ENCODE assay signal across 12 cellular contexts in the genomic region with DNA sequence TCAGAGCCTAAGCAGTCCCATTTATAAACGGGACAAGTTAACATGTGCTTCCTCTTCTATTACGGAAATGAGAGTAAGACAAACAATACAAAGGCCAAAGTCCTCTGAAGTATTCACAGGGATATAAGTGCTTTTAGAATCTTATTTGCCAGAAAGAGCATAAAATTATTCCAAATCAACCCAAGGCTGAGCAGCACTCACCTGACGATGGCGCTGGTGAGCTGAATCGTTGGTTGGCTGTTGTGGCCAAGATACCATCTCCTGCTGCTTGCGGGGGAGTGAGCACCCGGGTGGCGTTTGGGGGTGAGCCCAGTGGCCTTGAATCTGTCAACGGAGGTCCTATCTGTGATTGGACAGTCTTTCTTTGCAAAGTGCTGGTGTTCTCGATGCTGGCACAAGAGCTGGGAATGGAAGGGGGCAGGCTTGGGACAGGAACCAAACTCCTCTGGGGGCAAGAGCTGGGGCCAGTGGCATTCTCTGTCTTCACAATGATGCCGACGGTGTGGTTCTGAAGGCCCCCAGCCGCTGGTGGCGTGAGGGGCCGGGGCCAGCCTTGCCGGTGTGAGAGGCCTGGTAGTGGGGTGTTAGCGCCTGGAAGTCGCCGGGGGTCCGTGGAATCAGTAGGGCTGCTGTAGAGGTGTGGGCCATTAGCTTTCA. TPM values are rescaled to one million over a fixed set of nuclear protein-coding genes. Genes with fewer than 3 reads are reported as not detected.
DNase-seq lines count a peak whose midpoint lies in the region; ATAC-seq, FAIRE-seq and TF ChIP-seq lines count a peak whose summit lies in the region.
"Had no signal": no experiment of that assay in that cellular context is flagged by ENCODE, and none has a peak within 500 bp of the region (broad histone marks: within the 10 kb centered on the region; RNA-seq: fewer than 3 reads in every experiment).

No MANE protein-coding gene starts in this region.

- TF ChIP-seq POLR2A in A549 (IDR thresholded peaks at IDR 0.05; ENCODE audit: low read length) (no peak), HepG2 (IDR thresholded peaks at IDR 0.05; ENCODE audit: insufficient read depth in 1 of 2, low read depth in 2 of 2, low read length in 2 of 2) (no peak)

- H3K4me1 ChIP-seq in A549, result peaks cover 15% of the 10 kb centered on the region
- H3K4me1 ChIP-seq in GM23248 (ENCODE audit: insufficient read depth), result peaks cover 11% of the 10 kb centered on the region
- peaks cover 59% of the 10 kb centered on the region for H3K4me1 ChIP-seq in HepG2 (ENCODE audit: insufficient read depth, low read length)

- peak overlapping the region; percentile 58 for H3K27ac Mint-ChIP-seq in activated T-helper 17 cell treated with anti-CD3 and anti-CD28 coated beads, Interleukin-2, amount 50 U/mL, for 72 hours
- H3K27ac Mint-ChIP-seq: activated naive CD4-positive, alpha-beta T cell treated with anti-CD3 and anti-CD28 coated beads, Interleukin-2, amount 50 U/mL, for 24 hours; nephron had no signal

- POLR2A ChIA-PET in A549 (lab: Yijun Ruan, JAX), result interaction anchor here (0.6 kb wide), 1 partner anchor 11 kb away, joined by 5 read pairs; no protein-coding TSS in a partner anchor
- POLR2A ChIA-PET in HepG2 (lab: Yijun Ruan, JAX), result interaction anchor here (1.0 kb wide), 1 partner anchor 11 kb away, joined by 3 read pairs; no protein-coding TSS in a partner anchor

- H3K9me3 Mint-ChIP-seq in activated T-helper 17 cell treated with anti-CD3 and anti-CD28 coated beads, Interleukin-2, amount 50 U/mL, for 72 hours, result peaks cover 5% of the 10 kb centered on the region
- H3K9me3 Mint-ChIP-seq: activated naive CD4-positive, alpha-beta T cell treated with anti-CD3 and anti-CD28 coated beads, Interleukin-2, amount 50 U/mL, for 24 hours; nephron had no signal

- H3K4me2 ChIP-seq in A549, result no peak overlapping the region
- H3K4me2 ChIP-seq in GM23248 (ENCODE audit: unreplicated experiment), result no peak overlapping the region
- no peak overlapping the region for H3K4me2 ChIP-seq in HepG2 (ENCODE audit: low read depth, low read length)

- H3K79me2 ChIP-seq in GM23248 (ENCODE audit: insufficient read depth) (peaks cover 15% of the 10 kb centered on the region), HepG2 (ENCODE audit: insufficient read depth, low read length) (no peaks in the 10 kb centered on the region)

- H3K9ac ChIP-seq in GM23248, result no peak overlapping the region
- no peak overlapping the region for H3K9ac ChIP-seq in HepG2 (ENCODE audit: insufficient read depth, low read depth, low read length)

- H3K27me3 ChIP-seq in GM23248 (replicated peaks; ENCODE audit: insufficient read depth) (no peaks in the 10 kb centered on the region), HepG2 (ENCODE audit: control insufficient read depth in 1 of 2, insufficient read depth in 2 of 2, low read length in 2 of 2) (no peaks in the 10 kb centered on the region)

- H3K9me2 ChIP-seq in GM23248 (ENCODE audit: insufficient read depth), result no peaks in the 10 kb centered on the region

- H2AFZ ChIP-seq in GM23248 (no peak overlapping the region), HepG2 (ENCODE audit: low read length) (no peak overlapping the region)

- intact Hi-C loops in HepG2 (cut with micrococcal nuclease; ENCODE audit: unreplicated experiment), result no loop called here

- H3K36me3 Mint-ChIP-seq in activated T-helper 17 cell treated with anti-CD3 and anti-CD28 coated beads, Interleukin-2, amount 50 U/mL, for 72 hours (ENCODE audit: low read depth), result peaks cover 100% of the 10 kb centered on the region

- H3F3A ChIP-seq in GM23248 (ENCODE audit: insufficient read depth), result peaks cover 20% of the 10 kb centered on the region

- peak; percentile 28 for FAIRE-seq in A549 (lab: Jason Lieb, UNC)
- FAIRE-seq in HepG2 (lab: Jason Lieb, UNC), result no peak
- FAIRE-seq: frontal cortex had no signal

- TF ChIP-seq CTCF in A549 (IDR thresholded peaks at IDR 0.05) (peak; percentile 38; the same call in 2 of the 3 replicates), HepG2 (CRISPR knock-in tag; IDR thresholded peaks at IDR 0.05) (peak; percentile 44)

- no peaks in the 10 kb centered on the region for H4K20me1 ChIP-seq in GM23248 (ENCODE audit: insufficient read depth)
- peaks cover 4% of the 10 kb centered on the region; the same call in 1 of the 2 replicates for H4K20me1 ChIP-seq in HepG2 (ENCODE audit: insufficient read depth, low read length)

- peaks cover 10% of the 10 kb centered on the region for H3K4me1 Mint-ChIP-seq in activated T-helper 17 cell treated with anti-CD3 and anti-CD28 coated beads, Interleukin-2, amount 50 U/mL, for 72 hours

- H3K4me3 Mint-ChIP-seq in activated T-helper 17 cell treated with anti-CD3 and anti-CD28 coated beads, Interleukin-2, amount 50 U/mL, for 72 hours, result no peak overlapping the region
- H3K4me3 Mint-ChIP-seq: activated naive CD4-positive, alpha-beta T cell treated with anti-CD3 and anti-CD28 coated beads, Interleukin-2, amount 50 U/mL, for 24 hours; nephron had no signal

- ATAC-seq in A549, result peak in 1 of 2 experiments; percentile 65; a peak in 3 of 6 replicates
- no peak for ATAC-seq in activated T-helper 17 cell treated with anti-CD3 and anti-CD28 coated beads, Interleukin-2, amount 50 U/mL, for 72 hours (replicated peaks)
- ATAC-seq in HepG2, result no peak; the same call in 1 of the 3 replicates
- ATAC-seq in GM21576 (IDR thresholded peaks at IDR 0.05; ENCODE audit: unreplicated experiment), result no peak
- no peak for ATAC-seq in GM21515 (IDR thresholded peaks at IDR 0.05; ENCODE audit: unreplicated experiment)

- WGBS in A549 (ENCODE audit: missing lambda C conversion rate), result 74% methylated on average over 20 of the region's 20 CpGs
- WGBS in GM23248 (ENCODE audit: low coverage in 1 of 2, low lambda C conversion rate in 2 of 2, missing lambda C conversion rate in 2 of 2), 2 experiments, result 84 to 85% methylated on average over 19 to 20 of the region's 20 CpGs
- WGBS in HepG2 (ENCODE audit: low lambda C conversion rate), result 70% methylated on average over 13 of the region's 20 CpGs

- in situ Hi-C loops in GM23248 (cut with MboI) (no loop called here), HepG2 (cut with HindIII; ENCODE audit: extremely low pct_ligation_motif_present, low pct_unique_long_range_greater_than_20kb) (loop anchor here (5.0 kb wide), 1 partner anchor 35 kb away; no protein-coding TSS in a partner anchor)

- H3K27me3 Mint-ChIP-seq in activated T-helper 17 cell treated with anti-CD3 and anti-CD28 coated beads, Interleukin-2, amount 50 U/mL, for 72 hours, result no peaks in the 10 kb centered on the region
- H3K27me3 Mint-ChIP-seq: activated naive CD4-positive, alpha-beta T cell treated with anti-CD3 and anti-CD28 coated beads, Interleukin-2, amount 50 U/mL, for 24 hours had no signal

- H3K9me3 ChIP-seq in A549, result no peaks in the 10 kb centered on the region
- H3K9me3 ChIP-seq in GM23248 (ENCODE audit: low read depth), result no peaks in the 10 kb centered on the region
- H3K9me3 ChIP-seq in HepG2 (ENCODE audit: low read length), result no peaks in the 10 kb centered on the region

- CTCF ChIA-PET in A549 (lab: Yijun Ruan, JAX), result interaction anchor here (0.5 to 38.2 kb wide), 11 partner anchors 4 to 338 kb away, joined by 3 to 685 read pairs (median 5); a partner anchor contains a TSS
- CTCF ChIA-PET in HepG2 (lab: Yijun Ruan, JAX; ENCODE audit: low intra/inter-chr PET ratio, low total read pairs), result interaction anchor here (1.1 kb wide), 1 partner anchor 9 kb away, joined by 4 read pairs; a partner anchor contains a TSS

- no TSS peak for BruUV-seq in HepG2 (replicated peaks; lab: Mats Ljungman, UMichigan)

- TF ChIP-seq RAD21 in A549 (conservative IDR thresholded peaks at IDR 0.05 in 1 of 2, IDR thresholded peaks at IDR 0.05 in 1 of 2) (peak in 1 of 2 experiments; percentile 25; a peak in 1 of 5 replicates), HepG2 (CRISPR knock-in tag; IDR thresholded peaks at IDR 0.05) (no peak)

- H3K4me3 ChIP-seq in A549, result no peak overlapping the region
- H3K4me3 ChIP-seq in GM23248, result no peak overlapping the region
- no peak overlapping the region for H3K4me3 ChIP-seq in HepG2 (replicated peaks in 1 of 3; ENCODE audit: insufficient read depth in 1 of 3, low read depth in 2 of 3, low read length in 3 of 3)

- peaks cover 63% of the 10 kb centered on the region for H3K36me3 ChIP-seq in GM23248 (ENCODE audit: low read depth)
- H3K36me3 ChIP-seq in HepG2 (replicated peaks in 1 of 2; ENCODE audit: control insufficient read depth in 1 of 2, insufficient read depth in 2 of 2, low read length in 2 of 2), result peaks cover 39 to 83% of the 10 kb centered on the region in 2 experiments

- DNase-seq in A549 (ENCODE audit: low read depth in 1 of 2, low spot score in 1 of 2) (peak in 1 of 2 experiments; percentile 40), GM23248 (peak; percentile 40), HepG2 (ENCODE audit: low spot score) (no peak), NCI-H1417 (lab: John Stamatoyannopoulos, UW) (no peak), NCI-H446 treated with DMSO at 0.1 percent for 48 hours (lab: John Stamatoyannopoulos, UW) (no peak)
- DNase-seq: NCI-H1694 had no signal

- H3K27ac ChIP-seq in A549 (no peak overlapping the region), GM23248 (no peak overlapping the region), HepG2 (ENCODE audit: extremely low read length, insufficient read depth, low read length) (peak overlapping the region; percentile 14)

- no peak for TF ChIP-seq EP300 in A549 (IDR thresholded peaks at IDR 0.05)
- TF ChIP-seq EP300 in HepG2 (IDR thresholded peaks at IDR 0.05; ENCODE audit: low read depth in 2 of 2, low read length in 2 of 2), result no peak
- no peak for TF ChIP-seq EP300 in HepG2 (CRISPR knock-in tag; IDR thresholded peaks at IDR 0.05; ENCODE audit: borderline replicate concordance)

RNA-seq across cellular contexts. Expression of a gene that starts 9.5 kb away (rescaled TPM):
- polyA plus RNA-seq in A549 (2011; rRNA removed), result 7.0 and 7.3 TPM in 2 replicates
- 7.5 and 8.9 TPM in 2 replicates for polyA plus RNA-seq in A549 (2012; cell fraction: cytosol; rRNA removed)
- polyA plus RNA-seq in A549 (2012; cell fraction: nucleus; rRNA removed), result 9.4 and 9.9 TPM in 2 replicates
- polyA plus RNA-seq in A549 (2017; fragmentation: RNase III; extraction: RNeasy Plus Mini Kit Qiagen cat#74134 plus additional on column Dnase treatment), result 3.5 to 4.9 TPM (median 4.8 TPM) in 3 replicates
- polyA minus RNA-seq in A549 (2011; rRNA and poly(A)+ RNA removed), result 3.6 and 4.1 TPM in 2 replicates
- total RNA-seq in GM23248 (2014; rRNA removed; shearing (Covaris generic)), result 4.7 and 5.2 TPM in 2 replicates
- polyA plus RNA-seq in GM23248 (2016; fragmentation: Nextera tagmentation; extraction: Ambion mirVana), result 2.6 and 3.2 TPM in 2 replicates
- 10 to 100 TPM; 24.9 to 82.1 TPM for total RNA-seq in activated T-helper 17 cell treated with anti-CD3 and anti-CD28 coated beads, Interleukin-2, amount 50 U/mL, for 72 hours
- 7.6 and 12.6 TPM in 2 replicates for total RNA-seq in HepG2 (2016; rRNA removed; fragmentation: Illumina TruSeq; extraction: Trizol)
- 3.8 and 4.4 TPM in 2 replicates for total RNA-seq in HepG2 (2016; cell fraction: cytosol; rRNA removed; fragmentation: Illumina TruSeq; extraction: Trizol; ENCODE audit: low read depth)
- 6.5 and 14.0 TPM in 2 replicates for total RNA-seq in HepG2 (2016; cell fraction: insoluble cytoplasmic fraction; rRNA removed; fragmentation: Illumina TruSeq; extraction: Trizol)
- total RNA-seq in HepG2 (2016; cell fraction: membrane; rRNA removed; fragmentation: Illumina TruSeq; extraction: Trizol), result 8.0 and 9.3 TPM in 2 replicates
- total RNA-seq in HepG2 (2016; cell fraction: nucleus; rRNA removed; fragmentation: Illumina TruSeq; extraction: Trizol), result 9.7 and 11.6 TPM in 2 replicates
- polyA plus RNA-seq in HepG2 (2011; rRNA removed), result 11.8 and 14.9 TPM in 2 replicates
- 17.3 and 17.4 TPM in 2 replicates for polyA plus RNA-seq in HepG2 (2011; cell fraction: cytosol; rRNA removed)
- 8.7 and 11.2 TPM in 2 replicates for polyA plus RNA-seq in HepG2 (2011; cell fraction: nucleus; rRNA removed)
- polyA plus RNA-seq in HepG2 (2012), result 3.6 and 6.3 TPM in 2 replicates
- polyA plus RNA-seq in HepG2 (2016; cell fraction: cytosol; fragmentation: Illumina TruSeq; extraction: Trizol; ENCODE audit: low read depth), result 4.0 and 5.3 TPM in 2 replicates
- 8.0 and 9.0 TPM in 2 replicates for polyA plus RNA-seq in HepG2 (2016; cell fraction: insoluble cytoplasmic fraction; fragmentation: Illumina TruSeq; extraction: Trizol; ENCODE audit: low read depth)
- polyA plus RNA-seq in HepG2 (2016; cell fraction: membrane; fragmentation: Illumina TruSeq; extraction: Trizol; ENCODE audit: low read depth), result 7.0 and 7.5 TPM in 2 replicates
- polyA plus RNA-seq in HepG2 (2016; cell fraction: nucleus; fragmentation: Illumina TruSeq; extraction: Trizol; ENCODE audit: insufficient read depth, low read depth), result 20.2 and 21.1 TPM in 2 replicates
- 15.0 and 24.2 TPM in 2 replicates for polyA minus RNA-seq in HepG2 (2011; rRNA and poly(A)+ RNA removed; ENCODE audit: low replicate concordance)
- polyA minus RNA-seq in HepG2 (2011; cell fraction: cytosol; rRNA and poly(A)+ RNA removed), result 5.9 and 8.7 TPM in 2 replicates
- 5.2 and 7.8 TPM in 2 replicates for polyA minus RNA-seq in HepG2 (2011; cell fraction: nucleus; rRNA and poly(A)+ RNA removed)

RNA-seq across cellular contexts. Expression of a gene that starts 14.9 kb away (rescaled TPM):
- polyA plus RNA-seq in A549 (2011; rRNA removed), result 68.8 and 78.6 TPM in 2 replicates
- polyA plus RNA-seq in A549 (2012; cell fraction: cytosol; rRNA removed), result 82.7 and 94.7 TPM in 2 replicates
- 89.9 and 91.7 TPM in 2 replicates for polyA plus RNA-seq in A549 (2012; cell fraction: nucleus; rRNA removed)
- 62.8 to 71.0 TPM (median 66.4 TPM) in 3 replicates for polyA plus RNA-seq in A549 (2017; fragmentation: RNase III; extraction: RNeasy Plus Mini Kit Qiagen cat#74134 plus additional on column Dnase treatment)
- 100 and 109 TPM in 2 replicates for polyA minus RNA-seq in A549 (2011; rRNA and poly(A)+ RNA removed)
- 28.6 and 33.2 TPM in 2 replicates for total RNA-seq in GM23248 (2014; rRNA removed; shearing (Covaris generic))
- 55.0 TPM in 2 replicates for polyA plus RNA-seq in GM23248 (2016; fragmentation: Nextera tagmentation; extraction: Ambion mirVana)
- 100 to 1,000 TPM in 1 of 2 donors, 10 to 100 TPM in 1; 85.8 to 113 TPM for total RNA-seq in activated T-helper 17 cell treated with anti-CD3 and anti-CD28 coated beads, Interleukin-2, amount 50 U/mL, for 72 hours
- 54.3 and 60.7 TPM in 2 replicates for total RNA-seq in HepG2 (2016; rRNA removed; fragmentation: Illumina TruSeq; extraction: Trizol)
- total RNA-seq in HepG2 (2016; cell fraction: cytosol; rRNA removed; fragmentation: Illumina TruSeq; extraction: Trizol; ENCODE audit: low read depth), result 21.0 and 27.1 TPM in 2 replicates
- 53.0 and 55.0 TPM in 2 replicates for total RNA-seq in HepG2 (2016; cell fraction: insoluble cytoplasmic fraction; rRNA removed; fragmentation: Illumina TruSeq; extraction: Trizol)
- total RNA-seq in HepG2 (2016; cell fraction: membrane; rRNA removed; fragmentation: Illumina TruSeq; extraction: Trizol), result 55.4 and 58.7 TPM in 2 replicates
- total RNA-seq in HepG2 (2016; cell fraction: nucleus; rRNA removed; fragmentation: Illumina TruSeq; extraction: Trizol), result 31.5 and 32.6 TPM in 2 replicates
- 54.5 and 60.6 TPM in 2 replicates for polyA plus RNA-seq in HepG2 (2011; rRNA removed)
- polyA plus RNA-seq in HepG2 (2011; cell fraction: cytosol; rRNA removed), result 66.4 and 77.9 TPM in 2 replicates
- 62.5 and 67.8 TPM in 2 replicates for polyA plus RNA-seq in HepG2 (2011; cell fraction: nucleus; rRNA removed)
- polyA plus RNA-seq in HepG2 (2012), result 42.3 and 50.0 TPM in 2 replicates
- 27.5 and 28.8 TPM in 2 replicates for polyA plus RNA-seq in HepG2 (2016; cell fraction: cytosol; fragmentation: Illumina TruSeq; extraction: Trizol; ENCODE audit: low read depth)
- 48.1 and 64.0 TPM in 2 replicates for polyA plus RNA-seq in HepG2 (2016; cell fraction: insoluble cytoplasmic fraction; fragmentation: Illumina TruSeq; extraction: Trizol; ENCODE audit: low read depth)
- 49.0 and 54.8 TPM in 2 replicates for polyA plus RNA-seq in HepG2 (2016; cell fraction: membrane; fragmentation: Illumina TruSeq; extraction: Trizol; ENCODE audit: low read depth)
- polyA plus RNA-seq in HepG2 (2016; cell fraction: nucleus; fragmentation: Illumina TruSeq; extraction: Trizol; ENCODE audit: insufficient read depth, low read depth), result 64.4 and 67.0 TPM in 2 replicates
- polyA minus RNA-seq in HepG2 (2011; rRNA and poly(A)+ RNA removed; ENCODE audit: low replicate concordance), result 124 and 166 TPM in 2 replicates
- 35.9 and 59.2 TPM in 2 replicates for polyA minus RNA-seq in HepG2 (2011; cell fraction: cytosol; rRNA and poly(A)+ RNA removed)
- polyA minus RNA-seq in HepG2 (2011; cell fraction: nucleus; rRNA and poly(A)+ RNA removed), result 14.0 and 19.0 TPM in 2 replicates

RNA-seq across cellular contexts. Expression of a gene that starts 38.9 kb away (rescaled TPM):
- polyA plus RNA-seq in A549 (2011; rRNA removed) (25.3 and 29.3 TPM in 2 replicates), A549 (2017; fragmentation: RNase III; extraction: RNeasy Plus Mini Kit Qiagen cat#74134 plus additional on column Dnase treatment) (28.0 to 31.9 TPM (median 29.9 TPM) in 3 replicates), GM23248 (2016; fragmentation: Nextera tagmentation; extraction: Ambion mirVana) (5.9 and 6.1 TPM in 2 replicates), HepG2 (2011; rRNA removed) (17.1 and 23.9 TPM in 2 replicates)
- polyA plus RNA-seq in A549 (2012; cell fraction: cytosol; rRNA removed), result 39.7 and 44.0 TPM in 2 replicates
- polyA plus RNA-seq in A549 (2012; cell fraction: nucleus; rRNA removed), result 71.3 and 74.1 TPM in 2 replicates
- polyA minus RNA-seq in A549 (2011; rRNA and poly(A)+ RNA removed), result 57.4 and 69.0 TPM in 2 replicates
- total RNA-seq in GM23248 (2014; rRNA removed; shearing (Covaris generic)), result 27.7 and 46.9 TPM in 2 replicates
- total RNA-seq in activated T-helper 17 cell treated with anti-CD3 and anti-CD28 coated beads, Interleukin-2, amount 50 U/mL, for 72 hours, result 10 to 100 TPM; 56.9 to 60.2 TPM
- 9.8 and 10.0 TPM in 2 replicates for total RNA-seq in HepG2 (2016; rRNA removed; fragmentation: Illumina TruSeq; extraction: Trizol)
- 38.8 and 40.7 TPM in 2 replicates for total RNA-seq in HepG2 (2016; cell fraction: cytosol; rRNA removed; fragmentation: Illumina TruSeq; extraction: Trizol; ENCODE audit: low read depth)
- total RNA-seq in HepG2 (2016; cell fraction: insoluble cytoplasmic fraction; rRNA removed; fragmentation: Illumina TruSeq; extraction: Trizol), result 6.6 and 12.3 TPM in 2 replicates
- total RNA-seq in HepG2 (2016; cell fraction: membrane; rRNA removed; fragmentation: Illumina TruSeq; extraction: Trizol), result 20.1 and 21.2 TPM in 2 replicates
- 11.6 and 13.5 TPM in 2 replicates for total RNA-seq in HepG2 (2016; cell fraction: nucleus; rRNA removed; fragmentation: Illumina TruSeq; extraction: Trizol)
- 9.0 and 10.2 TPM in 2 replicates for polyA plus RNA-seq in HepG2 (2011; cell fraction: cytosol; rRNA removed)
- polyA plus RNA-seq in HepG2 (2011; cell fraction: nucleus; rRNA removed), result 40.3 and 44.7 TPM in 2 replicates
- 12.4 and 17.6 TPM in 2 replicates for polyA plus RNA-seq in HepG2 (2012)
- 2.7 and 2.8 TPM in 2 replicates for polyA plus RNA-seq in HepG2 (2016; cell fraction: cytosol; fragmentation: Illumina TruSeq; extraction: Trizol; ENCODE audit: low read depth)
- polyA plus RNA-seq in HepG2 (2016; cell fraction: insoluble cytoplasmic fraction; fragmentation: Illumina TruSeq; extraction: Trizol; ENCODE audit: low read depth), result 11.3 and 15.3 TPM in 2 replicates
- polyA plus RNA-seq in HepG2 (2016; cell fraction: membrane; fragmentation: Illumina TruSeq; extraction: Trizol; ENCODE audit: low read depth), result 9.9 and 10.4 TPM in 2 replicates
- polyA plus RNA-seq in HepG2 (2016; cell fraction: nucleus; fragmentation: Illumina TruSeq; extraction: Trizol; ENCODE audit: insufficient read depth, low read depth), result 39.1 and 44.1 TPM in 2 replicates
- polyA minus RNA-seq in HepG2 (2011; rRNA and poly(A)+ RNA removed; ENCODE audit: low replicate concordance), result 32.1 and 43.1 TPM in 2 replicates
- 13.8 and 18.0 TPM in 2 replicates for polyA minus RNA-seq in HepG2 (2011; cell fraction: cytosol; rRNA and poly(A)+ RNA removed)
- 23.6 and 28.2 TPM in 2 replicates for polyA minus RNA-seq in HepG2 (2011; cell fraction: nucleus; rRNA and poly(A)+ RNA removed)

RNA-seq across cellular contexts. Expression of a gene that starts 57.6 kb away (rescaled TPM):
- 88.3 and 123 TPM in 2 replicates for polyA plus RNA-seq in A549 (2011; rRNA removed)
- 129 and 154 TPM in 2 replicates for polyA plus RNA-seq in A549 (2012; cell fraction: cytosol; rRNA removed)
- polyA plus RNA-seq in A549 (2012; cell fraction: nucleus; rRNA removed), result 136 and 150 TPM in 2 replicates
- polyA plus RNA-seq in A549 (2017; fragmentation: RNase III; extraction: RNeasy Plus Mini Kit Qiagen cat#74134 plus additional on column Dnase treatment), result 78.8 to 80.2 TPM (median 78.9 TPM) in 3 replicates
- polyA minus RNA-seq in A549 (2011; rRNA and poly(A)+ RNA removed), result 104 and 144 TPM in 2 replicates
- total RNA-seq in GM23248 (2014; rRNA removed; shearing (Covaris generic)), result 34.8 and 40.2 TPM in 2 replicates
- polyA plus RNA-seq in GM23248 (2016; fragmentation: Nextera tagmentation; extraction: Ambion mirVana), result 58.1 and 60.0 TPM in 2 replicates
- 10 to 100 TPM; 38.2 to 60.2 TPM for total RNA-seq in activated T-helper 17 cell treated with anti-CD3 and anti-CD28 coated beads, Interleukin-2, amount 50 U/mL, for 72 hours
- total RNA-seq in HepG2 (2016; rRNA removed; fragmentation: Illumina TruSeq; extraction: Trizol), result 46.9 and 50.7 TPM in 2 replicates
- total RNA-seq in HepG2 (2016; cell fraction: cytosol; rRNA removed; fragmentation: Illumina TruSeq; extraction: Trizol; ENCODE audit: low read depth), result 8.5 and 10.0 TPM in 2 replicates
- 48.8 and 50.6 TPM in 2 replicates for total RNA-seq in HepG2 (2016; cell fraction: insoluble cytoplasmic fraction; rRNA removed; fragmentation: Illumina TruSeq; extraction: Trizol)
- 17.1 and 19.7 TPM in 2 replicates for total RNA-seq in HepG2 (2016; cell fraction: membrane; rRNA removed; fragmentation: Illumina TruSeq; extraction: Trizol)
- 28.7 and 36.3 TPM in 2 replicates for total RNA-seq in HepG2 (2016; cell fraction: nucleus; rRNA removed; fragmentation: Illumina TruSeq; extraction: Trizol)
- 72.2 and 73.5 TPM in 2 replicates for polyA plus RNA-seq in HepG2 (2011; rRNA removed)
- 72.3 and 85.9 TPM in 2 replicates for polyA plus RNA-seq in HepG2 (2011; cell fraction: cytosol; rRNA removed)
- polyA plus RNA-seq in HepG2 (2011; cell fraction: nucleus; rRNA removed), result 55.6 and 60.0 TPM in 2 replicates
- polyA plus RNA-seq in HepG2 (2012), result 42.4 and 45.1 TPM in 2 replicates
- 13.8 and 14.3 TPM in 2 replicates for polyA plus RNA-seq in HepG2 (2016; cell fraction: cytosol; fragmentation: Illumina TruSeq; extraction: Trizol; ENCODE audit: low read depth)
- polyA plus RNA-seq in HepG2 (2016; cell fraction: insoluble cytoplasmic fraction; fragmentation: Illumina TruSeq; extraction: Trizol; ENCODE audit: low read depth), result 78.5 and 84.9 TPM in 2 replicates
- 24.1 and 26.2 TPM in 2 replicates for polyA plus RNA-seq in HepG2 (2016; cell fraction: membrane; fragmentation: Illumina TruSeq; extraction: Trizol; ENCODE audit: low read depth)
- polyA plus RNA-seq in HepG2 (2016; cell fraction: nucleus; fragmentation: Illumina TruSeq; extraction: Trizol; ENCODE audit: insufficient read depth, low read depth), result 72.4 and 76.9 TPM in 2 replicates
- polyA minus RNA-seq in HepG2 (2011; rRNA and poly(A)+ RNA removed; ENCODE audit: low replicate concordance), result 142 and 176 TPM in 2 replicates
- 44.2 and 52.7 TPM in 2 replicates for polyA minus RNA-seq in HepG2 (2011; cell fraction: cytosol; rRNA and poly(A)+ RNA removed)
- 29.7 and 30.6 TPM in 2 replicates for polyA minus RNA-seq in HepG2 (2011; cell fraction: nucleus; rRNA and poly(A)+ RNA removed)
